ENCODE assay signal across 23 cellular contexts in the genomic region with DNA sequence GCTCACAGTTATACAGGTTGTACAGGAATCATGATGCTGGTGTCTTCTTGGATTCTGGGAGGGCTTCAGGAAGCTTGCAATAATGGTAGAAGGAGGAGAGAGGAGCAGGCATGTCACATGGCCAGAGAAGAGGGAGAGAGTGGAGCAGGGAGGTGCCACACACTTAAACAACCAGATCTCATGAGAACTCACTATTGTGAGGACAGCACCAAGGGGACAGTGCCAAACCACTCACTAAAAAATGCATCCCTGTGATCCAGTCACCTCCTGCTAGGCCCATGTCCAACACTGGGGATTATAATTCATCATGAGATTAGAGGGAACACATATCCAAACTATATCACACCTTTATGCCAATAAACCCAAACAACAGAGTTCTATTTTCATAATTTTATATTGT.
"Had no signal": no experiment of that assay in that cellular context is flagged by ENCODE, and none has a peak within 500 bp of the region (broad histone marks: within the 10 kb centered on the region; RNA-seq: fewer than 3 reads in every experiment).

No MANE protein-coding gene starts in this region.

- H3K9ac ChIP-seq: KMS-11 had no signal

- H3K4me2 ChIP-seq: KMS-11 had no signal

- H3K27ac ChIP-seq: body of pancreas, KMS-11, VCaP had no signal

- H3K36me3 Mint-ChIP-seq: activated CD8-positive, alpha-beta memory T cell treated with anti-CD3 and anti-CD28 coated beads, Interleukin-2, amount 10 ng/mL, durations not matched to agents 7 days and 5 days; activated naive CD4-positive, alpha-beta T cell treated with anti-CD3 and anti-CD28 coated beads, Interleukin-2, amount 50 U/mL, for 24 hours had no signal

- H3K4me1 ChIP-seq: body of pancreas had no signal

- H3K4me3 Mint-ChIP-seq: activated CD4-positive, alpha-beta T cell treated with anti-CD3 and anti-CD28 coated beads for 36 hours; activated CD8-positive, alpha-beta memory T cell treated with anti-CD3 and anti-CD28 coated beads, Interleukin-2, amount 10 ng/mL, durations not matched to agents 7 days and 5 days; activated naive CD4-positive, alpha-beta T cell treated with anti-CD3 and anti-CD28 coated beads, Interleukin-2, amount 50 U/mL, for 24 hours; activated T-cell treated with anti-CD3 and anti-CD28 coated beads, Interleukin-2, amount 50 U/mL, for 24 hours; activated T-helper 1 cell treated with anti-CD3 and anti-CD28 coated beads, Interleukin-12 subunit alpha, Interleukin-12 subunit beta, Interleukin-2, Interleukin-4 antibody, amounts not matched to agents 30 ng/mL and 10 ng/mL and 1 ng/mL, durations not matched to agents 14 hours and 24 hours and 36 hours; central memory CD8-positive, alpha-beta T cell; T-helper 17 cell had no signal

- DNase-seq: activated CD4-positive, alpha-beta T cell treated with anti-CD3 and anti-CD28 coated beads for 36 hours; activated CD4-positive, alpha-beta T cell treated with anti-CD3 and anti-CD28 coated beads, Interleukin-2, amount 50 U/mL, for 4 hours; activated CD8-positive, alpha-beta memory T cell treated with anti-CD3 and anti-CD28 coated beads, Interleukin-2, amount 10 ng/mL, durations not matched to agents 7 days and 5 days; activated effector memory CD4-positive, alpha-beta T cell treated with Interleukin-2 at 50 U/mL for 16 hours; activated naive CD4-positive, alpha-beta T cell; activated T-cell treated with anti-CD3 and anti-CD28 coated beads, Interleukin-2, amount 50 U/mL, for 24 hours; aorta; body of pancreas; NCI-H1092; NCI-H1417; NCI-H1694 treated with DMSO at 0.1 percent for 48 hours; NCI-H2081 treated with DMSO at 0.1 percent for 48 hours; NCI-H446; NCI-H524; PC-3; SIG-M5; T-helper 17 cell; T-helper 9 cell had no signal

- H3K9me3 Mint-ChIP-seq: activated naive CD4-positive, alpha-beta T cell treated with anti-CD3 and anti-CD28 coated beads, Interleukin-2, amount 50 U/mL, for 24 hours; activated T-helper 1 cell treated with anti-CD3 and anti-CD28 coated beads, Interleukin-12 subunit alpha, Interleukin-12 subunit beta, Interleukin-2, Interleukin-4 antibody, amounts not matched to agents 30 ng/mL and 10 ng/mL and 1 ng/mL, durations not matched to agents 14 hours and 24 hours and 36 hours had no signal

- H3K9me3 ChIP-seq: body of pancreas had no signal

- H3K27me3 ChIP-seq: body of pancreas had no signal

- H3K27me3 Mint-ChIP-seq: activated CD4-positive, alpha-beta T cell treated with anti-CD3 and anti-CD28 coated beads for 36 hours; activated CD8-positive, alpha-beta memory T cell treated with anti-CD3 and anti-CD28 coated beads, Interleukin-2, amount 10 ng/mL, durations not matched to agents 7 days and 5 days; activated naive CD4-positive, alpha-beta T cell treated with anti-CD3 and anti-CD28 coated beads, Interleukin-2, amount 50 U/mL, for 24 hours; activated T-cell treated with anti-CD3 and anti-CD28 coated beads, Interleukin-2, amount 50 U/mL, for 24 hours; central memory CD8-positive, alpha-beta T cell; T-helper 17 cell had no signal

- H3K27ac Mint-ChIP-seq: activated CD4-positive, alpha-beta T cell treated with anti-CD3 and anti-CD28 coated beads for 36 hours; activated CD8-positive, alpha-beta memory T cell treated with anti-CD3 and anti-CD28 coated beads, Interleukin-2, amount 10 ng/mL, durations not matched to agents 7 days and 5 days; activated naive CD4-positive, alpha-beta T cell treated with anti-CD3 and anti-CD28 coated beads, Interleukin-2, amount 50 U/mL, for 24 hours; activated T-cell treated with anti-CD3 and anti-CD28 coated beads, Interleukin-2, amount 50 U/mL, for 24 hours; activated T-helper 1 cell treated with anti-CD3 and anti-CD28 coated beads, Interleukin-12 subunit alpha, Interleukin-12 subunit beta, Interleukin-2, Interleukin-4 antibody, amounts not matched to agents 30 ng/mL and 10 ng/mL and 1 ng/mL, durations not matched to agents 14 hours and 24 hours and 36 hours; T-helper 17 cell had no signal

- ATAC-seq: activated CD4-positive, alpha-beta T cell treated with anti-CD3 and anti-CD28 coated beads for 36 hours; activated CD8-positive, alpha-beta memory T cell treated with anti-CD3 and anti-CD28 coated beads, Interleukin-2, amount 10 ng/mL, durations not matched to agents 7 days and 5 days; body of pancreas; PC-3; T-helper 17 cell had no signal

- H3K4me3 ChIP-seq: body of pancreas had no signal

- H3K4me1 Mint-ChIP-seq: activated CD4-positive, alpha-beta T cell treated with anti-CD3 and anti-CD28 coated beads for 36 hours; activated CD8-positive, alpha-beta memory T cell treated with anti-CD3 and anti-CD28 coated beads, Interleukin-2, amount 10 ng/mL, durations not matched to agents 7 days and 5 days; activated naive CD4-positive, alpha-beta T cell treated with anti-CD3 and anti-CD28 coated beads, Interleukin-2, amount 50 U/mL, for 24 hours; central memory CD8-positive, alpha-beta T cell; T-helper 17 cell had no signal
